ENCODE assay signal across 11 cellular contexts in genomic region chr4:54082168-54082567, GRCh38. TPM values are rescaled to one million over a fixed set of nuclear protein-coding genes. Genes with fewer than 3 reads are reported as not detected.
DNase-seq lines count a peak whose midpoint lies in the region; TF ChIP-seq lines count a peak whose summit lies in the region.
"Had no signal": no experiment of that assay in that cellular context is flagged by ENCODE, and none has a peak within 500 bp of the region (broad histone marks: within the 10 kb centered on the region; RNA-seq: fewer than 3 reads in every experiment).

No MANE protein-coding gene starts in this region.

- peak overlapping the region; percentile 76 for H3K27ac ChIP-seq in mesodermal cell (ENCODE audit: low read depth, low read length, severe bottlenecking)

- H3K36me3 ChIP-seq in mesodermal cell (ENCODE audit: control insufficient read depth, insufficient read depth, low read length) = no peaks in the 10 kb centered on the region

- H3K9me3 Mint-ChIP-seq in chondrocyte (ENCODE audit: low read depth) = no peaks in the 10 kb centered on the region
- H3K9me3 Mint-ChIP-seq: dendritic cell treated with granulocyte-macrophage colony-stimulating factor and Interleukin-4, amounts not matched to agents 40 ng/mL and 50 ng/mL, for 4 days; IgD-negative memory B cell had no signal

- no CpG with 5 or more reads among the region's 1 CpG for WGBS in mesodermal cell (ENCODE audit: insufficient coverage in 2 of 2), 2 experiments

- no peaks in the 10 kb centered on the region for H3K9me3 ChIP-seq in mesodermal cell (ENCODE audit: control insufficient read depth, low read length)

- no peak overlapping the region for H3K4me3 ChIP-seq in mesodermal cell (ENCODE audit: extremely low read depth, insufficient read depth, low read length, poor library complexity, severe bottlenecking)

- no peak overlapping the region for H3K4me3 Mint-ChIP-seq in chondrocyte (ENCODE audit: unreplicated experiment)
- H3K4me3 Mint-ChIP-seq: dendritic cell treated with granulocyte-macrophage colony-stimulating factor and Interleukin-4, amounts not matched to agents 40 ng/mL and 50 ng/mL, for 4 days; IgD-negative memory B cell had no signal

- H3K4me1 Mint-ChIP-seq in chondrocyte (ENCODE audit: low read depth) = peaks cover 55% of the 10 kb centered on the region
- H3K4me1 Mint-ChIP-seq: IgD-negative memory B cell had no signal

- H3K4me1 ChIP-seq in mesodermal cell (ENCODE audit: control insufficient read depth, insufficient read depth, low read length, poor library complexity, severe bottlenecking) = peaks cover 34% of the 10 kb centered on the region

- no peaks in the 10 kb centered on the region for H3K27me3 Mint-ChIP-seq in chondrocyte (ENCODE audit: low read depth)

- H3K36me3 Mint-ChIP-seq in chondrocyte (ENCODE audit: low read depth) = no peaks in the 10 kb centered on the region
- H3K36me3 Mint-ChIP-seq: IgD-negative memory B cell had no signal

- DNase-seq in COLO829 (ENCODE audit: low spot score) = peak; percentile 95
- peak; percentile 98 for DNase-seq in LHCN-M2 (ENCODE audit: low read depth)
- no peak for DNase-seq in chondrocyte (ENCODE audit: low spot score)
- DNase-seq in activated CD4-positive, alpha-beta T cell treated with anti-CD3 and anti-CD28 coated beads, Interleukin-2, amount 50 U/mL, for 1 hour = no peak
- no peak for DNase-seq in DMS114 treated with DMSO at 0.1 percent for 48 hours (lab: John Stamatoyannopoulos, UW; ENCODE audit: unreplicated experiment)
- DNase-seq in OCI-M2 (lab: John Stamatoyannopoulos, UW; ENCODE audit: unreplicated experiment) = no peak
- DNase-seq in DMS153 treated with DMSO at 0.1 percent for 48 hours (lab: John Stamatoyannopoulos, UW; ENCODE audit: unreplicated experiment) = no peak

- no peak for TF ChIP-seq CTCF in chondrocyte (IDR thresholded peaks at IDR 0.05)

- H3K27ac Mint-ChIP-seq in chondrocyte (ENCODE audit: unreplicated experiment) = peak overlapping the region; percentile 46
- H3K27ac Mint-ChIP-seq: dendritic cell treated with granulocyte-macrophage colony-stimulating factor and Interleukin-4, amounts not matched to agents 40 ng/mL and 50 ng/mL, for 4 days; IgD-negative memory B cell had no signal

RNA-seq across cellular contexts. Expression of gene CHIC2, which starts 17.8 kb away (rescaled TPM):
- total RNA-seq in LHCN-M2 (2014; rRNA removed) (29.6 and 37.2 TPM in 2 replicates), chondrocyte (31.3 to 38.5 TPM (median 36.1 TPM) in 3 replicates)
- polyA plus RNA-seq in LHCN-M2 (2012) = 38.7 TPM
- polyA plus RNA-seq in mesodermal cell (2013, experiment 1 of 2) = 27.4 TPM
- 29.9 TPM for polyA plus RNA-seq in mesodermal cell (2013, experiment 2 of 2)

RNA-seq across cellular contexts. Expression of gene GSX2, which starts 17.8 kb away (rescaled TPM):
- not detected in 2 replicates for total RNA-seq in LHCN-M2 (2014; rRNA removed)
- 0.33 TPM for polyA plus RNA-seq in LHCN-M2 (2012)
- total RNA-seq in chondrocyte = not detected in 3 replicates
- polyA plus RNA-seq in mesodermal cell (2013, experiment 1 of 2) = 0.88 TPM
- polyA plus RNA-seq in mesodermal cell (2013, experiment 2 of 2) = 0.96 TPM
- total RNA-seq: mononuclear cell had no signal

Comparison
In these comparisons a context has a peak if more than half of its experiments do, and no peak if none do; other contexts are left out.
1. DNase-seq: peak in COLO829 (single experiment) and LHCN-M2 (single experiment); none in chondrocyte (single experiment), activated CD4-positive, alpha-beta T cell treated with anti-CD3 and anti-CD28 coated beads, Interleukin-2, amount 50 U/mL, for 1 hour (single experiment), DMS114 treated with DMSO at 0.1 percent for 48 hours (single experiment), OCI-M2 (single experiment) and DMS153 treated with DMSO at 0.1 percent for 48 hours (single experiment).